ENCODE assay signal across 10 cellular contexts in genomic region chr14:99744199-99744872, GRCh38. TPM values are rescaled to one million over a fixed set of nuclear protein-coding genes. Genes with fewer than 3 reads are reported as not detected.
A peak's percentile ranks its signal among the peaks of the same experiment; 100 is the strongest.
DNase-seq lines count a peak whose midpoint lies in the region; TF ChIP-seq lines count a peak whose summit lies in the region.
"Had no signal": no experiment of that assay in that cellular context is flagged by ENCODE, and none has a peak within 500 bp of the region (broad histone marks: within the 10 kb centered on the region; RNA-seq: fewer than 3 reads in every experiment).

No MANE protein-coding gene starts in this region.

- H3K9me3 ChIP-seq in iPS DF 6.9 (ENCODE audit: control insufficient read depth, insufficient read depth, low read length): no peaks in the 10 kb centered on the region
- no peaks in the 10 kb centered on the region for H3K9me3 ChIP-seq in uterus
- no peaks in the 10 kb centered on the region for H3K9me3 ChIP-seq in suprapubic skin

- peak; percentile 20 to 70 for DNase-seq in NCI-H524 (lab: John Stamatoyannopoulos, UW)
- no peak for DNase-seq in NCI-H524 treated with DMSO at 0.1 percent for 48 hours (lab: John Stamatoyannopoulos, UW)
- peak; percentile 74 for DNase-seq in astrocyte of the spinal cord (ENCODE audit: low read depth, low spot score)
- peak; percentile 41 for DNase-seq in iPS DF 6.9 (ENCODE audit: low read depth, low spot score)
- DNase-seq in uterus: no peak
- DNase-seq in AG08396 (ENCODE audit: low spot score): no peak
- DNase-seq in nucleus accumbens (lab: John Stamatoyannopoulos, UW): no peak
- no peak for DNase-seq in suprapubic skin (ENCODE audit: low spot score in 2 of 2)
- DNase-seq: stimulated activated CD4-positive, alpha-beta T cell treated with anti-CD3 and anti-CD28 coated beads, Interleukin-12 subunit alpha, Interleukin-12 subunit beta, amount 100 ng/mL, for 4 hours had no signal

- H3K27ac ChIP-seq in iPS DF 6.9 (ENCODE audit: low read length): no peak overlapping the region
- H3K27ac ChIP-seq in uterus: peak overlapping the region; percentile 69 to 71
- no peak overlapping the region for H3K27ac ChIP-seq in suprapubic skin
- H3K27ac ChIP-seq: hepatocyte had no signal

- no peaks in the 10 kb centered on the region for H3K27me3 ChIP-seq in iPS DF 6.9 (ENCODE audit: control insufficient read depth, insufficient read depth, low read length)
- no peaks in the 10 kb centered on the region for H3K27me3 ChIP-seq in uterus
- H3K27me3 ChIP-seq in suprapubic skin: no peaks in the 10 kb centered on the region
- H3K27me3 ChIP-seq: hepatocyte had no signal

- H3K36me3 ChIP-seq in iPS DF 6.9 (ENCODE audit: control insufficient read depth, insufficient read depth, low read length) (no peaks in the 10 kb centered on the region; the same call in 1 of the 2 replicates), uterus (no peaks in the 10 kb centered on the region), suprapubic skin (no peaks in the 10 kb centered on the region)

- TF ChIP-seq CTCF in astrocyte of the spinal cord (IDR thresholded peaks at IDR 0.05; ENCODE audit: low read depth, low read length) (peak; percentile 33), uterus (IDR thresholded peaks at IDR 0.05) (no peak), suprapubic skin (IDR thresholded peaks at IDR 0.05) (no peak)

- TF ChIP-seq POLR2A in uterus (IDR thresholded peaks at IDR 0.05) (no peak), suprapubic skin (IDR thresholded peaks at IDR 0.05) (no peak)

- no CpG with 5 or more reads among the region's 11 CpGs for WGBS in iPS DF 6.9 (ENCODE audit: insufficient coverage, insufficient read length)
- 51% methylated on average over 11 of the region's 11 CpGs for WGBS in suprapubic skin

- TF ChIP-seq EP300 in suprapubic skin (IDR thresholded peaks at IDR 0.05): no peak

- intact Hi-C loops in uterus (cut with DNase I; ENCODE audit: low total_unique reads): no loop called here

- peaks cover 3% of the 10 kb centered on the region for H3K4me1 ChIP-seq in iPS DF 6.9 (ENCODE audit: control insufficient read depth, insufficient read depth, low read length)
- peaks cover 5 to 9% of the 10 kb centered on the region in 2 donors for H3K4me1 ChIP-seq in uterus
- H3K4me1 ChIP-seq in suprapubic skin: peaks cover 38% of the 10 kb centered on the region

- H3K4me3 ChIP-seq in astrocyte of the spinal cord (ENCODE audit: low read depth, low read length) (no peak overlapping the region), iPS DF 6.9 (ENCODE audit: low read length) (no peak overlapping the region), uterus (no peak overlapping the region), suprapubic skin (no peak overlapping the region)
- H3K4me3 ChIP-seq: hepatocyte had no signal

- in situ Hi-C loops in astrocyte of the spinal cord (cut with HindIII; ENCODE audit: low sequenced_read_pairs): no loop called here

RNA-seq across cellular contexts. Expression of gene EML1, which starts 48.9 kb away (rescaled TPM):
- total RNA-seq in uterus (100 to 1,000 TPM in 1 of 4 donors, 10 to 100 TPM in 3; 51.4 to 184 (median 84.4) TPM), suprapubic skin (10 to 100 TPM in 3 of 4 donors, 1 to 10 TPM in 1; 9.6 to 17.6 (median 15.4) TPM)

Comparison
In these comparisons a context has a peak if more than half of its experiments do, and no peak if none do; other contexts are left out.
1. DNase-seq: peak in NCI-H524 (2 of 2), astrocyte of the spinal cord (single experiment) and iPS DF 6.9 (single experiment); none in NCI-H524 treated with DMSO at 0.1 percent for 48 hours (single experiment), uterus (0 of 2), AG08396 (single experiment), nucleus accumbens (0 of 56) and suprapubic skin (0 of 2).
2. H3K27ac ChIP-seq: peak in uterus (2 of 2); none in iPS DF 6.9 (single experiment) and suprapubic skin (single experiment).